8 cellular contexts compared by ENCODE assay signal in the genomic region with DNA sequence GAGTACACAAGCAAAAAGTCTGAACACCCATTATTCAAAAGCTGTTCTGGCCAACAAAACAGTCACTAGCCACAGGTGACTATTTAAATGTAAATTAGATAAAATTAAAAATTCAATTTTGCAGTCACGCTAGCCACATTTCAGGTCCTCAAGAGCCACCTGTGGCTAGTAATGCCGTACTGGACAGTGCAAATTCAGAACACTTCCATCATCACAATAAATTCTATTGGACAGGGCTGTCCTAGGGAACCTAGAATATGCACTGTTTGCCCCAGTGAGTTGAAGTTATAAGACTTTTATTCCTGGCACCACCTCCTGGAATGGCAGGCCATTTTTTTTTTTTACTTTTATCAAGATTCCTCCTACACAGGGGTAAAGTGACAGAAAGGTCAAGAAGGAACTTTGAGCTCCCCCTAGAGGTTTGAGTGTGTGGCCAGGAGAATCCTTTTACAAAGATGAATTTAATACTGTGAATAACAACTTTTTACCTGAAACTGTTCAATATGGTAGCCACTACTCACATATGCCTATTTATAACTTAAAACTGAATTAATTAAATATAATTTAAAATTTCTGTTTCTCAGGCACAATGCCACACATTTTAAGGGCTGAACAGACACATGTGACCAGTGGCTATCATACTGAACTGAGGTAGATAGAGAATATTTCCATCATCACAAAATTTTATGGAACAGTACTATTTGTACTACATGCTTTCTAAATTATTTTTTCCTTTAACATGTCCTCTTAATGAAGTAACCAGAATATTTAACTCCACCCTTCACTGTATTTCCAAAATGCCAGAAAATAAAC. TPM values are rescaled to one million over a fixed set of nuclear protein-coding genes. Genes with fewer than 3 reads are reported as not detected.
DNase-seq lines count a peak whose midpoint lies in the region; TF ChIP-seq lines count a peak whose summit lies in the region.

No MANE protein-coding gene starts in this region.

- H3K27ac Mint-ChIP-seq in immature natural killer cell (no peak overlapping the region), type B pancreatic cell (no peak overlapping the region)

- CTCF ChIA-PET in HEK293T (lab: Yijun Ruan, JAX) = interaction anchor here (0.6 to 1.6 kb wide), 13 partner anchors 8 to 1193 kb away, joined by 3 to 8 read pairs (median 4); a partner anchor contains a TSS

- peak; percentile 81 for TF ChIP-seq CTCF in type B pancreatic cell (conservative IDR thresholded peaks at IDR 0.05)

- H3K27me3 Mint-ChIP-seq in immature natural killer cell (ENCODE audit: low read depth in 3 of 3) (no peaks in the 10 kb centered on the region), type B pancreatic cell (no peaks in the 10 kb centered on the region)

- H3K4me1 Mint-ChIP-seq in immature natural killer cell (peaks cover 25 to 43% of the 10 kb centered on the region in 2 donors), type B pancreatic cell (ENCODE audit: unreplicated experiment) (peaks cover 43% of the 10 kb centered on the region)

- intact Hi-C loops in posterior vena cava (cut with DNase I) = no loop called here

- POLR2A ChIA-PET in HEK293T (lab: Yijun Ruan, JAX) = no interaction called here

- H3K36me3 Mint-ChIP-seq in immature natural killer cell (no peaks in the 10 kb centered on the region), type B pancreatic cell (no peaks in the 10 kb centered on the region)

- H3K9me3 Mint-ChIP-seq in immature natural killer cell (no peaks in the 10 kb centered on the region), type B pancreatic cell (no peaks in the 10 kb centered on the region)

- H3K4me3 Mint-ChIP-seq in immature natural killer cell = no peak overlapping the region
- H3K4me3 Mint-ChIP-seq in type B pancreatic cell = no peak overlapping the region

- DNase-seq in 8988T (peak; percentile 24), EL (peak; percentile 55), HEK293T (ENCODE audit: extremely low spot score) (peak; percentile 54), NCI-H2081 treated with DMSO at 0.1 percent for 48 hours (lab: John Stamatoyannopoulos, UW) (peak; percentile 28), amniotic epithelial cell (ENCODE audit: low read depth) (peak; percentile 51), immature natural killer cell (peak; percentile 36 to 42 (median 37)), type B pancreatic cell (ENCODE audit: extremely low spot score, unreplicated experiment) (no peak), posterior vena cava (ENCODE audit: low spot score) (no peak)

TF ChIP-seq in HEK293T, 16 proteins besides CTCF, POLR2A, EP300 and RAD21:
- no peak for TF ChIP-seq FOXA1 (IDR thresholded peaks at IDR 0.05)
- no peak for TF ChIP-seq LEF1 (IDR thresholded peaks at IDR 0.05; ENCODE audit: borderline replicate concordance)
- TF ChIP-seq NFRKB (IDR thresholded peaks at IDR 0.05) = no peak
- TF ChIP-seq, protein P1, sequence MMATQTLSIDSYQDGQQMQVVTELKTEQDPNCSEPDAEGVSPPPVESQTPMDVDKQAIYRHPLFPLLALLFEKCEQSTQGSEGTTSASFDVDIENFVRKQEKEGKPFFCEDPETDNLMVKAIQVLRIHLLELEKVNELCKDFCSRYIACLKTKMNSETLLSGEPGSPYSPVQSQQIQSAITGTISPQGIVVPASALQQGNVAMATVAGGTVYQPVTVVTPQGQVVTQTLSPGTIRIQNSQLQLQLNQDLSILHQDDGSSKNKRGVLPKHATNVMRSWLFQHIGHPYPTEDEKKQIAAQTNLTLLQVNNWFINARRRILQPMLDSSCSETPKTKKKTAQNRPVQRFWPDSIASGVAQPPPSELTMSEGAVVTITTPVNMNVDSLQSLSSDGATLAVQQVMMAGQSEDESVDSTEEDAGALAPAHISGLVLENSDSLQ (IDR thresholded peaks at IDR 0.05) = no peak
- peak; percentile 80 for TF ChIP-seq ZNF384 (IDR thresholded peaks at IDR 0.05)
- TF ChIP-seq L3MBTL2 (conservative IDR thresholded peaks at IDR 0.05) = no peak
- no peak for TF ChIP-seq CTBP1 (IDR thresholded peaks at IDR 0.05; ENCODE audit: borderline replicate concordance)

RNA-seq across cellular contexts. Expression of a gene that starts 6.5 kb away (rescaled TPM):
- polyA plus RNA-seq in immature natural killer cell = 1 to 10 TPM; 2.8 to 7.2 (median 5.7) TPM
- total RNA-seq in type B pancreatic cell (ENCODE audit: low replicate concordance) (13.2 and 27.4 TPM in 2 replicates), posterior vena cava (10 to 100 TPM; 12.6 to 13.0 TPM)

RNA-seq across cellular contexts. Expression of a gene that starts 31.6 kb away (rescaled TPM):
- 1 to 10 TPM in 1 of 3 donors, under 1 TPM in 1, not detected in 1; 0.30 to 4.3 TPM for polyA plus RNA-seq in immature natural killer cell
- total RNA-seq in type B pancreatic cell (ENCODE audit: low replicate concordance) (3.6 and 3.7 TPM in 2 replicates), posterior vena cava (10 to 100 TPM; 71.5 to 76.9 TPM)

RNA-seq across cellular contexts. Expression of a gene that starts 41.6 kb away (rescaled TPM):
- not detected for polyA plus RNA-seq in immature natural killer cell
- 8.7 and 14.8 TPM in 2 replicates for total RNA-seq in type B pancreatic cell (ENCODE audit: low replicate concordance)
- total RNA-seq in posterior vena cava = 1 to 10 TPM; 1.1 to 1.2 TPM

RNA-seq across cellular contexts. Expression of a gene that starts 53.9 kb away (rescaled TPM):
- polyA plus RNA-seq in immature natural killer cell = 10 to 100 TPM in 1 of 3 donors, 1 to 10 TPM in 1, under 1 TPM in 1; 0.82 to 11.6 (median 3.0) TPM
- total RNA-seq in type B pancreatic cell (ENCODE audit: low replicate concordance) (3.6 and 17.3 TPM in 2 replicates), posterior vena cava (1 to 10 TPM; 5.1 to 7.6 TPM)

Comparison
In these comparisons a context has a peak if more than half of its experiments do, and no peak if none do; other contexts are left out.
1. DNase-seq: peak in 8988T (single experiment), EL (single experiment), HEK293T (single experiment), NCI-H2081 treated with DMSO at 0.1 percent for 48 hours (single experiment), amniotic epithelial cell (single experiment) and immature natural killer cell (3 of 3); none in type B pancreatic cell (single experiment) and posterior vena cava (single experiment).
2. RNA of a gene that starts 31.6 kb away (total RNA-seq): 71.5 to 76.9 TPM in posterior vena cava; 3.6 to 3.7 TPM in type B pancreatic cell; every median in the first group is over 10 times any median in the second.